In the genomic region with DNA sequence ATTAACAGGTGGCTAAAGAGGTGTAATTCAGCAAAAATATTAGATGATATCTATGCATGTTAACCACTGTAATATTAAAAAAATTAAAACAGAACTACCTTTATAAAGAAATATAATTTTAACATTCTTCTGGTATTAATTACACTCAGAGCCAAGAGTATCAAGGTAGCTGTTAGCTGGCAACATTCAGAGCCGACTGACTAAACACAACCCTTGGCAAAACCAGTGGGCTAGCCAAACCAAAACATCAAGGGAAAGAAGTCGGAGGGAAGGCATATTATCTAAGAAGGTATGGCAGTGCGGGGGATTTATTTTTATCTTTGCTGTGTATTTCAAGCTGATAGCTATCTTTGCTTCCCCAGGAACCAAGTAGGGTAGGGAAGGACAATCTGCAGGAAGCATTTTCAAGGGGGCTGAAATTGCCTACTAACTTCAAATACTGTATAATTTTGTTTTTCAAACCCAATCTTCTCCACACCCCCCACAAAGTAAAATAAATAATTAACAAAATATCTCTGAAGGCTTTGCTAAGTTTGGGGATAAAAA, we compare ENCODE assay signal across 22 cellular contexts. TPM values are rescaled to one million over a fixed set of nuclear protein-coding genes. Genes with fewer than 3 reads are reported as not detected.
DNase-seq lines count a peak whose midpoint lies in the region; ATAC-seq and TF ChIP-seq lines count a peak whose summit lies in the region.
"Had no signal": no experiment of that assay in that cellular context is flagged by ENCODE, and none has a peak within 500 bp of the region (broad histone marks: within the 10 kb centered on the region; RNA-seq: fewer than 3 reads in every experiment).

No MANE protein-coding gene starts in this region.

- in situ Hi-C loops in GM23248 (cut with MboI) = no loop called here

- peaks cover 79% of the 10 kb centered on the region; the same call in 1 of the 2 replicates for H4K20me1 ChIP-seq in GM23248 (ENCODE audit: insufficient read depth)

- TF ChIP-seq POLR2A in erythroblast (IDR thresholded peaks at IDR 0.05; ENCODE audit: low read length) = no peak

- H3K36me3 ChIP-seq in GM23248 (ENCODE audit: low read depth) = peaks cover 86% of the 10 kb centered on the region
- H3K36me3 ChIP-seq in RWPE2 (ENCODE audit: low read depth) = peaks cover 100% of the 10 kb centered on the region
- H3K36me3 ChIP-seq: HAP-1 had no signal

- no peak for ATAC-seq in RWPE2 (ENCODE audit: low read depth)
- ATAC-seq: Panc1 had no signal

- no peak overlapping the region for H3K4me3 Mint-ChIP-seq in progenitor cell of endocrine pancreas (ENCODE audit: low read depth)
- H3K4me3 Mint-ChIP-seq in activated naive CD8-positive, alpha-beta T cell treated with anti-CD3 and anti-CD28 coated beads for 36 hours = no peak overlapping the region
- H3K4me3 Mint-ChIP-seq: CD4-positive, CD25-positive, alpha-beta regulatory T cell had no signal

- no peaks in the 10 kb centered on the region for H3K9me3 ChIP-seq in GM23248 (ENCODE audit: low read depth)
- H3K9me3 ChIP-seq in RWPE2 (ENCODE audit: severe bottlenecking) = no peaks in the 10 kb centered on the region
- H3K9me3 ChIP-seq: HAP-1 had no signal

- TF ChIP-seq CTCF in RWPE2 (IDR thresholded peaks at IDR 0.05; ENCODE audit: poor library complexity, severe bottlenecking) (no peak), progenitor cell of endocrine pancreas (IDR thresholded peaks at IDR 0.05; ENCODE audit: unreplicated experiment) (no peak)

- no peaks in the 10 kb centered on the region for H3K9me3 Mint-ChIP-seq in progenitor cell of endocrine pancreas (ENCODE audit: low read depth)
- H3K9me3 Mint-ChIP-seq in activated naive CD8-positive, alpha-beta T cell treated with anti-CD3 and anti-CD28 coated beads for 36 hours = no peaks in the 10 kb centered on the region
- H3K9me3 Mint-ChIP-seq: CD4-positive, CD25-positive, alpha-beta regulatory T cell had no signal

- H3K9me2 ChIP-seq in GM23248 (ENCODE audit: insufficient read depth) = no peaks in the 10 kb centered on the region

- H3K79me2 ChIP-seq in GM23248 (ENCODE audit: insufficient read depth) = peaks cover 100% of the 10 kb centered on the region

- no peak overlapping the region for H3K4me3 ChIP-seq in GM23248
- no peak overlapping the region for H3K4me3 ChIP-seq in RWPE2 (ENCODE audit: severe bottlenecking)
- H3K4me3 ChIP-seq: HAP-1 had no signal

- H2AFZ ChIP-seq in GM23248 = no peak overlapping the region

- peak overlapping the region; percentile 18; the same call in 1 of the 2 replicates for H3K27ac ChIP-seq in GM23248
- peak overlapping the region; percentile 8 for H3K27ac ChIP-seq in RWPE2 (ENCODE audit: poor library complexity, severe bottlenecking)

- peaks cover 10% of the 10 kb centered on the region for H3K36me3 Mint-ChIP-seq in progenitor cell of endocrine pancreas (ENCODE audit: insufficient read depth)
- peaks cover 15% of the 10 kb centered on the region for H3K36me3 Mint-ChIP-seq in activated naive CD8-positive, alpha-beta T cell treated with anti-CD3 and anti-CD28 coated beads for 36 hours
- H3K36me3 Mint-ChIP-seq: CD4-positive, CD25-positive, alpha-beta regulatory T cell had no signal

- H3K27me3 Mint-ChIP-seq in progenitor cell of endocrine pancreas = no peaks in the 10 kb centered on the region
- no peaks in the 10 kb centered on the region for H3K27me3 Mint-ChIP-seq in activated naive CD8-positive, alpha-beta T cell treated with anti-CD3 and anti-CD28 coated beads for 36 hours
- H3K27me3 Mint-ChIP-seq: CD4-positive, CD25-positive, alpha-beta regulatory T cell had no signal

- H3K27ac Mint-ChIP-seq in progenitor cell of endocrine pancreas = peak overlapping the region; percentile 86
- H3K27ac Mint-ChIP-seq in activated naive CD8-positive, alpha-beta T cell treated with anti-CD3 and anti-CD28 coated beads for 36 hours = no peak overlapping the region
- H3K27ac Mint-ChIP-seq: CD4-positive, CD25-positive, alpha-beta regulatory T cell had no signal

- H3K4me1 ChIP-seq in GM23248 (ENCODE audit: insufficient read depth) (peaks cover 84% of the 10 kb centered on the region), RWPE2 (ENCODE audit: insufficient read depth, poor library complexity, severe bottlenecking) (peaks cover 45% of the 10 kb centered on the region)

- DNase-seq in GM23248 = no peak
- no peak for DNase-seq in RWPE2 (ENCODE audit: low spot score)
- DNase-seq in erythroblast (lab: John Stamatoyannopoulos, UW) = peak; percentile 34 to 38
- DNase-seq in progenitor cell of endocrine pancreas (ENCODE audit: low spot score, unreplicated experiment) = no peak
- DNase-seq in activated naive CD8-positive, alpha-beta T cell treated with anti-CD3 and anti-CD28 coated beads for 36 hours = no peak
- no peak for DNase-seq in NCI-H345 treated with DMSO at 0.1 percent for 48 hours (lab: John Stamatoyannopoulos, UW; ENCODE audit: unreplicated experiment)
- DNase-seq in NCI-H524 treated with DMSO at 0.1 percent for 48 hours (lab: John Stamatoyannopoulos, UW) = no peak
- DNase-seq: CD4-positive, CD25-positive, alpha-beta regulatory T cell; COR-L47; DMS 273 treated with DMSO at 0.1 percent for 48 hours; DMS79 treated with DMSO at 0.1 percent for 48 hours; KBM-7; MM.1S; NCI-H1048; NCI-H1417 treated with DMSO at 0.1 percent for 48 hours; NCI-H187; NCI-H2107; NCI-H2227 treated with DMSO at 0.1 percent for 48 hours; NCI-H510A treated with DMSO at 0.1 percent for 48 hours; NCI-H774 had no signal

- 94 to 96% methylated on average over 3 of the region's 3 CpGs for WGBS in GM23248 (ENCODE audit: low coverage in 1 of 2, low lambda C conversion rate in 2 of 2, missing lambda C conversion rate in 2 of 2), 2 experiments

- no peaks in the 10 kb centered on the region for H3K27me3 ChIP-seq in GM23248 (replicated peaks; ENCODE audit: insufficient read depth)
- no peaks in the 10 kb centered on the region for H3K27me3 ChIP-seq in RWPE2 (ENCODE audit: insufficient read depth, poor library complexity, severe bottlenecking)

- H3K4me1 Mint-ChIP-seq in progenitor cell of endocrine pancreas (ENCODE audit: low read depth) = peaks cover 73% of the 10 kb centered on the region
- peaks cover 20% of the 10 kb centered on the region for H3K4me1 Mint-ChIP-seq in activated naive CD8-positive, alpha-beta T cell treated with anti-CD3 and anti-CD28 coated beads for 36 hours

- H3F3A ChIP-seq in GM23248 (ENCODE audit: insufficient read depth) = peaks cover 95% of the 10 kb centered on the region

- H3K9ac ChIP-seq in GM23248 = no peak overlapping the region

- no peak overlapping the region for H3K4me2 ChIP-seq in GM23248 (ENCODE audit: unreplicated experiment)

RNA-seq across cellular contexts. Expression of a gene that starts 24.0 kb away (rescaled TPM):
- total RNA-seq in GM23248 (2014; rRNA removed; shearing (Covaris generic)) = 228 and 243 TPM in 2 replicates
- polyA plus RNA-seq in GM23248 (2016; fragmentation: Nextera tagmentation; extraction: Ambion mirVana) = 147 and 159 TPM in 2 replicates
- 124 and 145 TPM in 2 replicates for total RNA-seq in progenitor cell of endocrine pancreas
- total RNA-seq in activated naive CD8-positive, alpha-beta T cell treated with anti-CD3 and anti-CD28 coated beads for 36 hours = 10 to 100 TPM; 41.9 to 45.6 TPM

Comparison
In these comparisons a context has a peak if more than half of its experiments do, and no peak if none do; other contexts are left out.
1. DNase-seq: peak in erythroblast (2 of 2); none in GM23248 (single experiment), RWPE2 (single experiment), progenitor cell of endocrine pancreas (single experiment), activated naive CD8-positive, alpha-beta T cell treated with anti-CD3 and anti-CD28 coated beads for 36 hours (single experiment), NCI-H345 treated with DMSO at 0.1 percent for 48 hours (single experiment) and NCI-H524 treated with DMSO at 0.1 percent for 48 hours (single experiment).